Comparison of ENCODE assay signal across 1 cellular context in genomic region chr2:162308747-162309503, GRCh38.
TF ChIP-seq lines count a peak whose summit lies in the region.

No MANE protein-coding gene starts in this region.

TF ChIP-seq in GM12878, 131 proteins besides CTCF, POLR2A, EP300 and RAD21 (continued from another document):
- TF ChIP-seq ZBTB40 (IDR thresholded peaks at IDR 0.05; ENCODE audit: borderline replicate concordance) (no peak), IKZF1 (conservative IDR thresholded peaks at IDR 0.05) (peak; percentile 43; the same call in 1 of the 2 replicates), MYB (IDR thresholded peaks at IDR 0.05; ENCODE audit: borderline replicate concordance, low read depth, low read length) (no peak), SREBF2 (IDR thresholded peaks at IDR 0.05; ENCODE audit: low read length) (no peak), BACH1 (IDR thresholded peaks at IDR 0.05; ENCODE audit: borderline replicate concordance) (no peak), USF2 (IDR thresholded peaks at IDR 0.05; ENCODE audit: borderline replicate concordance, low read depth, low read length) (no peak), GATAD2B (conservative IDR thresholded peaks at IDR 0.05; ENCODE audit: low read depth) (no peak), ELK1 (IDR thresholded peaks at IDR 0.05; ENCODE audit: low read depth, low read length) (no peak), BHLHE40 (IDR thresholded peaks at IDR 0.05; ENCODE audit: borderline replicate concordance in 1 of 2, low read depth in 2 of 2, low read length in 1 of 2) (no peak), ZNF207 (IDR thresholded peaks at IDR 0.05; ENCODE audit: borderline replicate concordance) (no peak)
